In the genomic region with DNA sequence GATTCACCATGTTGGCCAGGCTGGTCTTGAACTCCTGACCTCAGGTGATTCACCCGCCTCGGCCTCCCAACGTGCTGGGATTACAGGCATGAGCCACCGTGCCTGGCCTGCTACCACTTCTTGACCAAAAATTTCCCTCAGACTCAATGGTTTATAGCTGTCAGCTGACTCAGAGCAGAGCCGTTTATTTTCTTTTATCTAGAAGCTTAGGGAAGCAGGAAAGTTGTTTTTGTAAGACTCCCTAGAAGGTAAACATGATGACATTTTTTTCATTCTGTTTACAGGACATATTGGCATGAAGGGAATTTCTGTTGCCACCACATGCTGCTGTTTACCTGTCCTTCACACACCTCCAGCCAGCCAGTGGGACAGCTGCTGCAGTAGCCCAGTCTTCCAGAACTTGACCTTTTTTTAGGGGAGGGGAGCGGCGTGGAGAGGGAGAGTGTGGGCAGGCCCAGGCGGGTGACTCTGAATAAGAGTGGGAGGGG, we compare ENCODE assay signal across 8 cellular contexts. TPM values are rescaled to one million over a fixed set of nuclear protein-coding genes. Genes with fewer than 3 reads are reported as not detected.
DNase-seq lines count a peak whose midpoint lies in the region; ATAC-seq and TF ChIP-seq lines count a peak whose summit lies in the region.

No MANE protein-coding gene starts in this region.

- H3K4me3 ChIP-seq in HEK293 (ENCODE audit: low read depth, low read length) (no peak overlapping the region), neural progenitor cell (no peak overlapping the region), vagina (no peak overlapping the region)

- no peak overlapping the region for H3K27ac ChIP-seq in HEK293 (ENCODE audit: extremely low read depth, low read depth, low read length)
- no peak overlapping the region for H3K27ac ChIP-seq in neural progenitor cell
- H3K27ac ChIP-seq in vagina, result no peak overlapping the region

- no peaks in the 10 kb centered on the region for H4K20me1 ChIP-seq in neural progenitor cell (ENCODE audit: low read depth)

- no peaks in the 10 kb centered on the region for H3K9me3 Mint-ChIP-seq in neural progenitor cell

- in situ Hi-C loops in T47D (cut with HindIII; ENCODE audit: low pct_unique_long_range_greater_than_20kb, low sequenced_read_pairs), result no loop called here

- DNase-seq in COLO668 (lab: John Stamatoyannopoulos, UW; ENCODE audit: unreplicated experiment), result peak; percentile 27
- DNase-seq in T47D (ENCODE audit: low read depth in 1 of 2, low spot score in 1 of 2), result peak; percentile 74 to 92
- no peak for DNase-seq in neural progenitor cell (ENCODE audit: low spot score)
- no peak for DNase-seq in vagina (ENCODE audit: extremely low spot score in 2 of 2)
- DNase-seq in NCI-H748 treated with DMSO at 0.1 percent for 48 hours (lab: John Stamatoyannopoulos, UW), result no peak

- no peak for ATAC-seq in GM19463 (IDR thresholded peaks at IDR 0.05; ENCODE audit: unreplicated experiment)
- ATAC-seq in HG02981 (IDR thresholded peaks at IDR 0.05; ENCODE audit: unreplicated experiment), result no peak

- peaks cover 12% of the 10 kb centered on the region for H3K4me1 Mint-ChIP-seq in neural progenitor cell

- H3K4me1 ChIP-seq in HEK293 (ENCODE audit: control insufficient read depth, insufficient read depth, low read length) (no peaks in the 10 kb centered on the region), neural progenitor cell (peaks cover 7% of the 10 kb centered on the region), vagina (peaks cover 9% of the 10 kb centered on the region)

- no peaks in the 10 kb centered on the region for H3K36me3 ChIP-seq in HEK293 (ENCODE audit: control insufficient read depth in 2 of 2, insufficient read depth in 1 of 2, low read length in 2 of 2)
- H3K36me3 ChIP-seq in neural progenitor cell, result no peaks in the 10 kb centered on the region
- no peaks in the 10 kb centered on the region for H3K36me3 ChIP-seq in vagina

- H2AFZ ChIP-seq in neural progenitor cell (replicated peaks), result no peak overlapping the region

- TF ChIP-seq CTCF in HEK293 (tag by site-specific recombination; IDR thresholded peaks at IDR 0.05) (no peak), neural progenitor cell (IDR thresholded peaks at IDR 0.05) (no peak), vagina (IDR thresholded peaks at IDR 0.05) (no peak)

- H3F3A ChIP-seq in neural progenitor cell (ENCODE audit: low read depth), result peaks cover 5% of the 10 kb centered on the region

- POLR2A ChIA-PET in HEK293 (lab: Yijun Ruan, JAX), result no interaction called here

- H3K27me3 ChIP-seq in neural progenitor cell (no peaks in the 10 kb centered on the region), vagina (no peaks in the 10 kb centered on the region)

- peak overlapping the region; percentile 62 for H3K27ac Mint-ChIP-seq in neural progenitor cell

- H3K9ac ChIP-seq in neural progenitor cell, result no peak overlapping the region

- no peak for TF ChIP-seq POLR2A in vagina (IDR thresholded peaks at IDR 0.05)

- intact Hi-C loops in vagina (cut with DNase I), result no loop called here

- H3K36me3 Mint-ChIP-seq in neural progenitor cell, result no peaks in the 10 kb centered on the region

- H3K4me2 ChIP-seq in neural progenitor cell, result no peak overlapping the region

- H3K4me3 Mint-ChIP-seq in neural progenitor cell, result no peak overlapping the region

- CTCF ChIA-PET in HEK293 (lab: Yijun Ruan, JAX), result interaction anchor here (1.2 kb wide), 1 partner anchor 10 kb away, joined by 5 read pairs; no protein-coding TSS in a partner anchor

- H3K27me3 Mint-ChIP-seq in neural progenitor cell (ENCODE audit: insufficient read depth, low read depth), result peaks cover 9% of the 10 kb centered on the region

- no peaks in the 10 kb centered on the region for H3K79me2 ChIP-seq in neural progenitor cell (ENCODE audit: low read depth)

- H3K9me3 ChIP-seq in HEK293 (ENCODE audit: control insufficient read depth, insufficient read depth, low read depth, low read length) (no peaks in the 10 kb centered on the region), neural progenitor cell (ENCODE audit: low read depth) (no peaks in the 10 kb centered on the region), vagina (no peaks in the 10 kb centered on the region)

TF ChIP-seq in HEK293, 187 proteins besides CTCF, POLR2A, EP300 and RAD21 (continues in another document):
- no peak for TF ChIP-seq SALL2 (tag by site-specific recombination; IDR thresholded peaks at IDR 0.05; ENCODE audit: borderline replicate concordance)
- TF ChIP-seq ZBTB1 (tag by site-specific recombination; IDR thresholded peaks at IDR 0.05), result no peak
- TF ChIP-seq KLF16 (tag by site-specific recombination; IDR thresholded peaks at IDR 0.05), result no peak
- peak; percentile 73 for TF ChIP-seq WT1 (tag by site-specific recombination; IDR thresholded peaks at IDR 0.05)
- no peak for TF ChIP-seq KLF8 (tag by site-specific recombination; IDR thresholded peaks at IDR 0.05)
- no peak for TF ChIP-seq ZNF529 (tag by site-specific recombination; IDR thresholded peaks at IDR 0.05; ENCODE audit: insufficient replicate concordance)
- TF ChIP-seq ZNF211 (tag by site-specific recombination; IDR thresholded peaks at IDR 0.05; ENCODE audit: low read depth), result no peak
- TF ChIP-seq ZNF366 (tag by site-specific recombination; conservative IDR thresholded peaks at IDR 0.05), result no peak
- TF ChIP-seq, protein P1, sequence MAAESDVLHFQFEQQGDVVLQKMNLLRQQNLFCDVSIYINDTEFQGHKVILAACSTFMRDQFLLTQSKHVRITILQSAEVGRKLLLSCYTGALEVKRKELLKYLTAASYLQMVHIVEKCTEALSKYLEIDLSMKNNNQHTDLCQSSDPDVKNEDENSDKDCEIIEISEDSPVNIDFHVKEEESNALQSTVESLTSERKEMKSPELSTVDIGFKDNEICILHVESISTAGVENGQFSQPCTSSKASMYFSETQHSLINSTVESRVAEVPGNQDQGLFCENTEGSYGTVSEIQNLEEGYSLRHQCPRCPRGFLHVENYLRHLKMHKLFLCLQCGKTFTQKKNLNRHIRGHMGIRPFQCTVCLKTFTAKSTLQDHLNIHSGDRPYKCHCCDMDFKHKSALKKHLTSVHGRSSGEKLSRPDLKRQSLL (tag by site-specific recombination; IDR thresholded peaks at IDR 0.05), result no peak
- TF ChIP-seq, protein P2, sequence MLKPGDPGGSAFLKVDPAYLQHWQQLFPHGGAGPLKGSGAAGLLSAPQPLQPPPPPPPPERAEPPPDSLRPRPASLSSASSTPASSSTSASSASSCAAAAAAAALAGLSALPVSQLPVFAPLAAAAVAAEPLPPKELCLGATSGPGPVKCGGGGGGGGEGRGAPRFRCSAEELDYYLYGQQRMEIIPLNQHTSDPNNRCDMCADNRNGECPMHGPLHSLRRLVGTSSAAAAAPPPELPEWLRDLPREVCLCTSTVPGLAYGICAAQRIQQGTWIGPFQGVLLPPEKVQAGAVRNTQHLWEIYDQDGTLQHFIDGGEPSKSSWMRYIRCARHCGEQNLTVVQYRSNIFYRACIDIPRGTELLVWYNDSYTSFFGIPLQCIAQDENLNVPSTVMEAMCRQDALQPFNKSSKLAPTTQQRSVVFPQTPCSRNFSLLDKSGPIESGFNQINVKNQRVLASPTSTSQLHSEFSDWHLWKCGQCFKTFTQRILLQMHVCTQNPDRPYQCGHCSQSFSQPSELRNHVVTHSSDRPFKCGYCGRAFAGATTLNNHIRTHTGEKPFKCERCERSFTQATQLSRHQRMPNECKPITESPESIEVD (tag by site-specific recombination; IDR thresholded peaks at IDR 0.05), result peak; percentile 43; the same call in 1 of the 2 replicates
- TF ChIP-seq, protein P3, sequence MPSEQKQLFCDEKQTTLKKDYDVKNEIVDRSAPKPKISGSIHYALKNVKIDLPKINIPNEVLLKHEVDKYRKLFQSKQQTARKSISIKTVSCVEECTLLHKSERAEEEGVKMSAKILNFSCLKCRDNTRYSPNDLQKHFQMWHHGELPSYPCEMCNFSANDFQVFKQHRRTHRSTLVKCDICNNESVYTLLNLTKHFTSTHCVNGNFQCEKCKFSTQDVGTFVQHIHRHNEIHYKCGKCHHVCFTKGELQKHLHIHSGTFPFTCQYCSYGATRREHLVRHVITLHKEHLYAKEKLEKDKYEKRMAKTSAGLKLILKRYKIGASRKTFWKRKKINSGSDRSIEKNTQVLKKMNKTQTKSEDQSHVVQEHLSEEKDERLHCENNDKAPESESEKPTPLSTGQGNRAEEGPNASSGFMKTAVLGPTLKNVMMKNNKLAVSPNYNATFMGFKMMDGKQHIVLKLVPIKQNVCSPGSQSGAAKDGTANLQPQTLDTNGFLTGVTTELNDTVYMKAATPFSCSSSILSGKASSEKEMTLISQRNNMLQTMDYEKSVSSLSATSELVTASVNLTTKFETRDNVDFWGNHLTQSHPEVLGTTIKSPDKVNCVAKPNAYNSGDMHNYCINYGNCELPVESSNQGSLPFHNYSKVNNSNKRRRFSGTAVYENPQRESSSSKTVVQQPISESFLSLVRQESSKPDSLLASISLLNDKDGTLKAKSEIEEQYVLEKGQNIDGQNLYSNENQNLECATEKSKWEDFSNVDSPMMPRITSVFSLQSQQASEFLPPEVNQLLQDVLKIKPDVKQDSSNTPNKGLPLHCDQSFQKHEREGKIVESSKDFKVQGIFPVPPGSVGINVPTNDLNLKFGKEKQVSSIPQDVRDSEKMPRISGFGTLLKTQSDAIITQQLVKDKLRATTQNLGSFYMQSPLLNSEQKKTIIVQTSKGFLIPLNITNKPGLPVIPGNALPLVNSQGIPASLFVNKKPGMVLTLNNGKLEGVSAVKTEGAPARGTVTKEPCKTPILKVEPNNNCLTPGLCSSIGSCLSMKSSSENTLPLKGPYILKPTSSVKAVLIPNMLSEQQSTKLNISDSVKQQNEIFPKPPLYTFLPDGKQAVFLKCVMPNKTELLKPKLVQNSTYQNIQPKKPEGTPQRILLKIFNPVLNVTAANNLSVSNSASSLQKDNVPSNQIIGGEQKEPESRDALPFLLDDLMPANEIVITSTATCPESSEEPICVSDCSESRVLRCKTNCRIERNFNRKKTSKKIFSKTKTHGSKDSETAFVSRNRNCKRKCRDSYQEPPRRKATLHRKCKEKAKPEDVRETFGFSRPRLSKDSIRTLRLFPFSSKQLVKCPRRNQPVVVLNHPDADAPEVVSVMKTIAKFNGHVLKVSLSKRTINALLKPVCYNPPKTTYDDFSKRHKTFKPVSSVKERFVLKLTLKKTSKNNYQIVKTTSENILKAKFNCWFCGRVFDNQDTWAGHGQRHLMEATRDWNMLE (tag by site-specific recombination; conservative IDR thresholded peaks at IDR 0.05; ENCODE audit: low read depth), result no peak

RNA-seq across cellular contexts. Expression of a gene that starts 56.1 kb away (rescaled TPM):
- 17.3 and 28.0 TPM in 2 replicates for total RNA-seq in neural progenitor cell (ENCODE audit: low replicate concordance)
- 4.7 TPM for total RNA-seq in vagina

Comparison
In these comparisons a context has a peak if more than half of its experiments do, and no peak if none do; other contexts are left out.
1. DNase-seq: peak in COLO668 (single experiment) and T47D (2 of 2); none in neural progenitor cell (single experiment), vagina (0 of 2) and NCI-H748 treated with DMSO at 0.1 percent for 48 hours (single experiment).